Comparison of ENCODE assay signal across 8 cellular contexts in the genomic region with DNA sequence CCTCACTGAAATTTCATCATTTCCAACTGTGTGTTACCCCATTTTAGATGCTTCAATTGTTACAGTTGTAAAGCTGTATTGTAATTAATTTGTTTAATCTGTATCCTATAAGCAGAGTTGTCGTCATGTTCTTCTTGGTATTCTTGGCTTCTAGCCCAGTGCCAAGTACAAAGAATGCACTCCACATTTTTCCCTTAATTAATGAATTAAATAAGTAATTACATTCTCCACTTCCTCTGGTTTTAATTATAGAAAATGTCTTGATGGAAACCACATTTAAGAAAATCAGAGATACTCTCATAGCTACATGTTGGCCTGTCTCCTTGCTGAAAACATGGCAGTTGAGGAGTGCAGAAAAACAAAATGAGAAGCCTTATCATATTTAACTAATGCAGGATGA. TPM values are rescaled to one million over a fixed set of nuclear protein-coding genes. Genes with fewer than 3 reads are reported as not detected.
A peak's percentile ranks its signal among the peaks of the same experiment; 100 is the strongest.
DNase-seq lines count a peak whose midpoint lies in the region; ATAC-seq and TF ChIP-seq lines count a peak whose summit lies in the region.

No MANE protein-coding gene starts in this region.

- H3K9me3 ChIP-seq in DOHH2 (ENCODE audit: control insufficient read depth, insufficient read depth, low read length) (no peaks in the 10 kb centered on the region), OCI-LY7 (ENCODE audit: low read length) (no peaks in the 10 kb centered on the region), endodermal cell (ENCODE audit: control insufficient read depth, low read length) (no peaks in the 10 kb centered on the region), prostate gland (no peaks in the 10 kb centered on the region)

- TF ChIP-seq CTCF in DOHH2 (IDR thresholded peaks at IDR 0.05; ENCODE audit: low read depth, low read length, poor library complexity, severe bottlenecking) = no peak
- no peak for TF ChIP-seq CTCF in OCI-LY7 (conservative IDR thresholded peaks at IDR 0.05; ENCODE audit: low read length)
- TF ChIP-seq CTCF in endodermal cell (conservative IDR thresholded peaks at IDR 0.05) = no peak
- TF ChIP-seq CTCF in prostate gland (IDR thresholded peaks at IDR 0.05) = no peak

- H2AFZ ChIP-seq in OCI-LY7 (ENCODE audit: low read length) = peak overlapping the region; percentile 81; the same call in 1 of the 2 replicates

- H3K79me2 ChIP-seq in DOHH2 (ENCODE audit: control insufficient read depth, low read length) (no peaks in the 10 kb centered on the region), OCI-LY7 (ENCODE audit: insufficient read depth, low read depth, low read length) (no peaks in the 10 kb centered on the region)

- no peaks in the 10 kb centered on the region for H3F3A ChIP-seq in DOHH2 (ENCODE audit: control insufficient read depth, insufficient read depth)

- H3K4me1 Mint-ChIP-seq in endodermal cell = peaks cover 20% of the 10 kb centered on the region

- no TSS peak for BruUV-seq in OCI-LY7 (replicated peaks; lab: Mats Ljungman, UMichigan)

- peaks cover 24% of the 10 kb centered on the region for H3K4me1 ChIP-seq in DOHH2 (ENCODE audit: control insufficient read depth, low read length)
- peaks cover 15% of the 10 kb centered on the region for H3K4me1 ChIP-seq in OCI-LY7 (ENCODE audit: insufficient read depth, low read length, poor library complexity, severe bottlenecking)
- no peaks in the 10 kb centered on the region for H3K4me1 ChIP-seq in endodermal cell (ENCODE audit: control insufficient read depth, insufficient read depth, low read length)
- H3K4me1 ChIP-seq in prostate gland (replicated peaks) = peaks cover 7% of the 10 kb centered on the region

- no peaks in the 10 kb centered on the region for H3K27me3 Mint-ChIP-seq in endodermal cell (ENCODE audit: insufficient read depth)

- H3K4me2 ChIP-seq in DOHH2 (ENCODE audit: low read length) = peak overlapping the region; percentile 81
- H3K4me2 ChIP-seq in OCI-LY7 (ENCODE audit: low read length) = peak overlapping the region; percentile 81

- no peaks in the 10 kb centered on the region for H3K9me2 ChIP-seq in DOHH2 (replicated peaks; ENCODE audit: control insufficient read depth, low read length)
- no peaks in the 10 kb centered on the region for H3K9me2 ChIP-seq in OCI-LY7 (ENCODE audit: insufficient read depth, low read length)

- WGBS in endodermal cell (ENCODE audit: insufficient coverage in 1 of 2, insufficient read length in 1 of 2), 2 experiments = 83% methylated on average over 1 of the region's 1 CpG; no CpG with 5 or more reads in 1 of the 2 experiments
- 20% methylated on average over 1 of the region's 1 CpG for WGBS in prostate gland

- DNase-seq in OCI-LY7 (ENCODE audit: low spot score) = no peak
- no peak for DNase-seq in endodermal cell
- DNase-seq in prostate gland (ENCODE audit: low spot score) = no peak
- no peak for DNase-seq in ecto neural progenitor cell (ENCODE audit: low spot score)
- DNase-seq in LoVo (ENCODE audit: low spot score) = no peak
- no peak for DNase-seq in NCI-H446 (lab: John Stamatoyannopoulos, UW)

- H3K36me3 Mint-ChIP-seq in endodermal cell (ENCODE audit: low read depth) = no peaks in the 10 kb centered on the region

- H3K9me3 Mint-ChIP-seq in endodermal cell = no peaks in the 10 kb centered on the region

- H3K4me3 ChIP-seq in DOHH2 (ENCODE audit: low read length) (peak overlapping the region; percentile 77), OCI-LY7 (ENCODE audit: low read depth, low read length, poor library complexity, severe bottlenecking) (peak overlapping the region; percentile 77), endodermal cell (ENCODE audit: low read length) (peak overlapping the region; percentile 87), prostate gland (peak overlapping the region; percentile 60 to 69)

- ATAC-seq in HG03039 (IDR thresholded peaks at IDR 0.05; ENCODE audit: unreplicated experiment) = no peak

- H3K4me3 Mint-ChIP-seq in endodermal cell = peak overlapping the region; percentile 92

- no peaks in the 10 kb centered on the region for H3K27me3 ChIP-seq in DOHH2 (ENCODE audit: control insufficient read depth, low read length)
- no peaks in the 10 kb centered on the region for H3K27me3 ChIP-seq in endodermal cell (ENCODE audit: control insufficient read depth, insufficient read depth, low read length, poor library complexity, severe bottlenecking)
- H3K27me3 ChIP-seq in prostate gland (replicated peaks; ENCODE audit: insufficient read depth) = no peaks in the 10 kb centered on the region

- peak overlapping the region; percentile 81 for H3K9ac ChIP-seq in endodermal cell (ENCODE audit: extremely low read depth, low read length, poor library complexity, severe bottlenecking)

- TF ChIP-seq POLR2A in prostate gland (IDR thresholded peaks at IDR 0.05) = no peak

- H3K36me3 ChIP-seq in DOHH2 (ENCODE audit: control insufficient read depth, low read length) = no peaks in the 10 kb centered on the region
- no peaks in the 10 kb centered on the region for H3K36me3 ChIP-seq in OCI-LY7 (ENCODE audit: insufficient read depth, low read length)
- peaks cover 7% of the 10 kb centered on the region for H3K36me3 ChIP-seq in endodermal cell (ENCODE audit: control insufficient read depth, insufficient read depth, low read length)
- no peaks in the 10 kb centered on the region for H3K36me3 ChIP-seq in prostate gland

- POLR2A ChIA-PET in OCI-LY7 (lab: Charles Lee) = interaction anchor here (0.8 to 2.2 kb wide), 7 partner anchors 9 to 59 kb away, joined by 3 to 5 read pairs (median 3); no protein-coding TSS in a partner anchor

- peak overlapping the region; percentile 98 for H3K27ac Mint-ChIP-seq in endodermal cell

- H3K27ac ChIP-seq in DOHH2 (ENCODE audit: low read depth, low read length) = no peak overlapping the region
- no peak overlapping the region for H3K27ac ChIP-seq in OCI-LY7 (ENCODE audit: low read depth, low read length, poor library complexity, severe bottlenecking)
- H3K27ac ChIP-seq in endodermal cell (ENCODE audit: low read depth, low read length) = no peak overlapping the region
- no peak overlapping the region for H3K27ac ChIP-seq in prostate gland

- intact Hi-C loops in OCI-LY7 (cut with micrococcal nuclease; ENCODE audit: unreplicated experiment) (no loop called here), prostate gland (cut with DNase I) (loop anchor here (10.0 kb wide), 1 partner anchor 51 kb away; no protein-coding TSS in a partner anchor)

- CTCF ChIA-PET in OCI-LY7 (lab: Charles Lee; ENCODE audit: unreplicated experiment) = no interaction called here

- H4K20me1 ChIP-seq in DOHH2 (ENCODE audit: control insufficient read depth, insufficient read depth, low read depth, low read length) (no peaks in the 10 kb centered on the region), OCI-LY7 (ENCODE audit: insufficient read depth, low read length) (no peaks in the 10 kb centered on the region)

RNA-seq across cellular contexts. Expression of a gene that starts 0.7 kb away (rescaled TPM):
- total RNA-seq in OCI-LY7 (2014; rRNA removed; shearing (Covaris generic)) = not detected in 2 replicates
- total RNA-seq in OCI-LY7 (2022) (not detected in 2 replicates), endodermal cell (1 to 10 TPM; 1.6 TPM), prostate gland (1 to 10 TPM; 1.5 to 3.8 TPM)
- 1.5 TPM for polyA plus RNA-seq in endodermal cell (2013, experiment 1 of 2)
- polyA plus RNA-seq in endodermal cell (2013, experiment 2 of 2) = 0.54 TPM

RNA-seq across cellular contexts. Expression of a gene that starts 0.8 kb away (rescaled TPM):
- 2.8 and 8.5 TPM in 2 replicates for total RNA-seq in OCI-LY7 (2014; rRNA removed; shearing (Covaris generic))
- 11.4 and 13.0 TPM in 2 replicates for total RNA-seq in OCI-LY7 (2022)
- total RNA-seq in endodermal cell = 10 to 100 TPM in 1 of 2 donors, 1 to 10 TPM in 1; 9.7 to 21.4 TPM
- 21.4 TPM for polyA plus RNA-seq in endodermal cell (2013, experiment 1 of 2)
- 21.9 TPM for polyA plus RNA-seq in endodermal cell (2013, experiment 2 of 2)
- total RNA-seq in prostate gland = 10 to 100 TPM; 23.1 to 39.3 TPM

RNA-seq across cellular contexts. Expression of a gene that starts 56.5 kb away (rescaled TPM):
- 8.6 and 14.7 TPM in 2 replicates for total RNA-seq in OCI-LY7 (2014; rRNA removed; shearing (Covaris generic))
- 33.2 and 39.1 TPM in 2 replicates for total RNA-seq in OCI-LY7 (2022)
- total RNA-seq in endodermal cell = 100 to 1,000 TPM in 1 of 2 donors, 10 to 100 TPM in 1; 58.0 to 140 TPM
- polyA plus RNA-seq in endodermal cell (2013, experiment 1 of 2) = 35.7 TPM
- 35.5 TPM for polyA plus RNA-seq in endodermal cell (2013, experiment 2 of 2)
- total RNA-seq in prostate gland = 10 to 100 TPM; 12.1 to 19.1 TPM
